8 cellular contexts compared by ENCODE assay signal in genomic region chr20:3239026-3239866, GRCh38. TPM values are rescaled to one million over a fixed set of nuclear protein-coding genes. Genes with fewer than 3 reads are reported as not detected.
DNase-seq lines count a peak whose midpoint lies in the region; ATAC-seq and TF ChIP-seq lines count a peak whose summit lies in the region.

TSS of gene SLC4A11 (minus strand) at chr20:3239190. CDS start at chr20:3239137, 53 bp downstream.

- peak within 1 kb of the TSS; percentile 47 for H3K4me3 ChIP-seq in SJSA1
- H3K4me3 ChIP-seq in smooth muscle cell, result peak within 1 kb of the TSS; percentile 68

- H2AFZ ChIP-seq in smooth muscle cell (ENCODE audit: low read depth), result peak within 1 kb of the TSS; percentile 81

- no peak within 1 kb of the TSS for H3K27ac ChIP-seq in SJSA1
- H3K27ac ChIP-seq in smooth muscle cell (ENCODE audit: low read depth), result no peak within 1 kb of the TSS

- peak within 1 kb of the TSS; percentile 93 for H3K4me2 ChIP-seq in smooth muscle cell

- no peaks in the 10 kb centered on the region for H3F3A ChIP-seq in smooth muscle cell (ENCODE audit: low read depth)

- peaks cover 20% of the 10 kb centered on the region for H3K4me1 ChIP-seq in SJSA1 (replicated peaks)
- peaks cover 6% of the 10 kb centered on the region for H3K4me1 ChIP-seq in smooth muscle cell (ENCODE audit: low read depth)

- WGBS in smooth muscle cell (ENCODE audit: low lambda C conversion rate), result 1% methylated on average over 64 of the region's 107 CpGs

- H3K27me3 ChIP-seq in SJSA1 (replicated peaks) (peaks cover 38% of the 10 kb centered on the region), smooth muscle cell (ENCODE audit: low read depth) (peaks cover 47% of the 10 kb centered on the region)

- no peaks in the 10 kb centered on the region; the same call in 1 of the 2 replicates for H3K9me3 ChIP-seq in SJSA1 (replicated peaks)
- no peaks in the 10 kb centered on the region for H3K9me3 ChIP-seq in smooth muscle cell (replicated peaks; ENCODE audit: low read depth)

- DNase-seq in NCI-H82 (lab: John Stamatoyannopoulos, UW), result peak; percentile 57
- no peak for DNase-seq in NCI-H82 treated with DMSO at 0.1 percent for 48 hours (lab: John Stamatoyannopoulos, UW; ENCODE audit: unreplicated experiment)
- peak; percentile 66 for DNase-seq in HT1080 (ENCODE audit: low read depth)
- peak; percentile 39 to 66 for DNase-seq in SJSA1 (ENCODE audit: low read depth in 1 of 2, low spot score in 2 of 2)
- peak; percentile 86 to 89 for DNase-seq in T47D (ENCODE audit: low read depth in 1 of 2, low spot score in 1 of 2)
- peak; percentile 92 for DNase-seq in iPS-NIHi11 (ENCODE audit: low spot score)
- no peak for DNase-seq in smooth muscle cell (lab: John Stamatoyannopoulos, UW; ENCODE audit: unreplicated experiment)

- in situ Hi-C loops in T47D (cut with HindIII; ENCODE audit: low pct_unique_long_range_greater_than_20kb, low sequenced_read_pairs), result no loop called here

- H4K20me1 ChIP-seq in smooth muscle cell (ENCODE audit: low read depth), result no peaks in the 10 kb centered on the region

- TF ChIP-seq CTCF in smooth muscle cell (IDR thresholded peaks at IDR 0.05; ENCODE audit: borderline replicate concordance, insufficient read depth, poor library complexity, severe bottlenecking), result no peak

- H3K79me2 ChIP-seq in smooth muscle cell (ENCODE audit: low read depth), result no peaks in the 10 kb centered on the region

- no peak within 1 kb of the TSS for H3K9ac ChIP-seq in smooth muscle cell (ENCODE audit: low read depth)

- H3K36me3 ChIP-seq in SJSA1 (no peaks in the 10 kb centered on the region), smooth muscle cell (ENCODE audit: low read depth) (no peaks in the 10 kb centered on the region)

- no peak for ATAC-seq in GM19452 (IDR thresholded peaks at IDR 0.05; ENCODE audit: unreplicated experiment)

RNA-seq across cellular contexts. Expression of gene SLC4A11, which starts in this region (rescaled TPM):
- total RNA-seq in HT1080 (2014; rRNA removed; shearing (Covaris generic)), result 1.1 and 1.7 TPM in 2 replicates
- polyA plus RNA-seq in HT1080 (2015; cell fraction: cytosol; rRNA removed), result 1.7 and 2.1 TPM in 2 replicates
- 11.1 and 11.8 TPM in 2 replicates for polyA plus RNA-seq in HT1080 (2015; cell fraction: nucleus; rRNA removed)
- 0.24 TPM in 1 of 2 replicates, not detected in the other for total RNA-seq in SJSA1 (2014; rRNA removed; shearing (Covaris generic))
- total RNA-seq in smooth muscle cell, result 0.27 and 0.45 TPM in 2 replicates
- polyA plus RNA-seq in smooth muscle cell, result 1.5 and 3.4 TPM in 2 replicates

Comparison
In these comparisons a context has a peak if more than half of its experiments do, and no peak if none do; other contexts are left out.
1. DNase-seq: peak in NCI-H82 (single experiment), HT1080 (single experiment), T47D (2 of 2) and iPS-NIHi11 (single experiment); none in NCI-H82 treated with DMSO at 0.1 percent for 48 hours (single experiment) and smooth muscle cell (single experiment).
2. Peak in DNase-seq and H3K4me3 ChIP-seq in SJSA1; RNA of the gene not detected or under 1 TPM.